ENCODE assay signal across 1 cellular context in genomic region chr17:10052414-10052813, GRCh38.
TF ChIP-seq lines count a peak whose summit lies in the region.

No MANE protein-coding gene starts in this region.

TF ChIP-seq in GM12878, 131 proteins besides CTCF, POLR2A, EP300 and RAD21 (continued from another document):
- TF ChIP-seq ZBTB11 (CRISPR knock-in tag; IDR thresholded peaks at IDR 0.05): no peak
- no peak for TF ChIP-seq ZNF217 (IDR thresholded peaks at IDR 0.05)
- no peak for TF ChIP-seq CHD2 (IDR thresholded peaks at IDR 0.05; ENCODE audit: borderline replicate concordance, low read depth, low read length)
- no peak for TF ChIP-seq ZBTB40 (IDR thresholded peaks at IDR 0.05; ENCODE audit: borderline replicate concordance)
- peak; percentile 82; the same call in 1 of the 2 replicates for TF ChIP-seq PAX5 (IDR thresholded peaks at IDR 0.05; ENCODE audit: borderline replicate concordance, low read depth, low read length)
- TF ChIP-seq E2F4 (IDR thresholded peaks at IDR 0.05; ENCODE audit: low read depth, low read length): no peak
- no peak for TF ChIP-seq TCF3 (IDR thresholded peaks at IDR 0.05; ENCODE audit: borderline replicate concordance, insufficient read depth, low read depth, low read length)
- no peak for TF ChIP-seq RELB (IDR thresholded peaks at IDR 0.05; ENCODE audit: low read depth)
- TF ChIP-seq POU2F2 (IDR thresholded peaks at IDR 0.05; ENCODE audit: borderline replicate concordance, low read depth, low read length): peak; percentile 58; the same call in 1 of the 3 replicates
- TF ChIP-seq ZNF384 (IDR thresholded peaks at IDR 0.05; ENCODE audit: borderline replicate concordance, low read depth, low read length): no peak
- TF ChIP-seq GATAD2B (conservative IDR thresholded peaks at IDR 0.05; ENCODE audit: low read depth): no peak
- no peak for TF ChIP-seq ATF2 (IDR thresholded peaks at IDR 0.05; ENCODE audit: low read length)
- TF ChIP-seq TAF1 (IDR thresholded peaks at IDR 0.05; ENCODE audit: borderline replicate concordance, low read depth, low read length): no peak
- TF ChIP-seq SMAD1 (IDR thresholded peaks at IDR 0.05; ENCODE audit: low read depth, partially characterized antibody): no peak
- peak; percentile 48 for TF ChIP-seq EED (IDR thresholded peaks at IDR 0.05; ENCODE audit: low read depth)
- TF ChIP-seq POLR2AphosphoS2 (IDR thresholded peaks at IDR 0.05; ENCODE audit: low read depth, low read length): no peak
- TF ChIP-seq IKZF1 (conservative IDR thresholded peaks at IDR 0.05): 0 out of 2 replicates have a peak, but pooled peaks have one; percentile 20
- no peak for TF ChIP-seq CREB1 (IDR thresholded peaks at IDR 0.05; ENCODE audit: low read depth)
- no peak for TF ChIP-seq MYB (IDR thresholded peaks at IDR 0.05; ENCODE audit: borderline replicate concordance, low read depth, low read length)
- TF ChIP-seq ZBED1 (IDR thresholded peaks at IDR 0.05; ENCODE audit: borderline replicate concordance): no peak
- TF ChIP-seq ZZZ3 (IDR thresholded peaks at IDR 0.05; ENCODE audit: control insufficient read depth, insufficient read length, low read depth): no peak
- TF ChIP-seq IKZF2 (IDR thresholded peaks at IDR 0.05): no peak; a peak in 1 of 4 replicates
